Comparison of ENCODE assay signal across 1 cellular context in genomic region chr5:178152491-178153444, GRCh38.
TF ChIP-seq lines count a peak whose summit lies in the region.

No MANE protein-coding gene starts in this region.

TF ChIP-seq in GM23338, 12 proteins besides CTCF, POLR2A, EP300 and RAD21 (continued from another document):
- TF ChIP-seq ZNF462 (CRISPR knock-in tag; IDR thresholded peaks at IDR 0.05) (no peak), STAT1 (IDR thresholded peaks at IDR 0.05; ENCODE audit: unreplicated experiment) (no peak)
